ENCODE assay signal across 2 cellular contexts in genomic region chr3:116896116-116896515, GRCh38.
TF ChIP-seq lines count a peak whose summit lies in the region.

No MANE protein-coding gene starts in this region.

TF ChIP-seq in SK-N-SH treated with all-trans-retinoic acid at 6 μM for 48 hours, 23 proteins besides CTCF, POLR2A, EP300 and RAD21 (continued from another document):
- TF ChIP-seq CSDC2 (CRISPR knock-in tag; IDR thresholded peaks at IDR 0.05) (no peak), RARB (CRISPR knock-in tag; IDR thresholded peaks at IDR 0.05) (no peak), ZFP30 (CRISPR knock-in tag; IDR thresholded peaks at IDR 0.05) (no peak)
- TF ChIP-seq, protein P1, sequence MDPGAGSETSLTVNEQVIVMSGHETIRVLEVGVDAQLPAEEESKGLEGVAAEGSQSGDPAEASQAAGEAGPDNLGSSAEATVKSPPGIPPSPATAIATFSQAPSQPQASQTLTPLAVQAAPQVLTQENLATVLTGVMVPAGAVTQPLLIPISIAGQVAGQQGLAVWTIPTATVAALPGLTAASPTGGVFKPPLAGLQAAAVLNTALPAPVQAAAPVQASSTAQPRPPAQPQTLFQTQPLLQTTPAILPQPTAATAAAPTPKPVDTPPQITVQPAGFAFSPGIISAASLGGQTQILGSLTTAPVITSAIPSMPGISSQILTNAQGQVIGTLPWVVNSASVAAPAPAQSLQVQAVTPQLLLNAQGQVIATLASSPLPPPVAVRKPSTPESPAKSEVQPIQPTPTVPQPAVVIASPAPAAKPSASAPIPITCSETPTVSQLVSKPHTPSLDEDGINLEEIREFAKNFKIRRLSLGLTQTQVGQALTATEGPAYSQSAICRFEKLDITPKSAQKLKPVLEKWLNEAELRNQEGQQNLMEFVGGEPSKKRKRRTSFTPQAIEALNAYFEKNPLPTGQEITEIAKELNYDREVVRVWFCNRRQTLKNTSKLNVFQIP (CRISPR knock-in tag; IDR thresholded peaks at IDR 0.05; ENCODE audit: borderline replicate concordance, low read depth) = no peak

TF ChIP-seq in WTC11, 78 proteins besides CTCF, POLR2A, EP300 and RAD21:
- TF ChIP-seq, protein P2, sequence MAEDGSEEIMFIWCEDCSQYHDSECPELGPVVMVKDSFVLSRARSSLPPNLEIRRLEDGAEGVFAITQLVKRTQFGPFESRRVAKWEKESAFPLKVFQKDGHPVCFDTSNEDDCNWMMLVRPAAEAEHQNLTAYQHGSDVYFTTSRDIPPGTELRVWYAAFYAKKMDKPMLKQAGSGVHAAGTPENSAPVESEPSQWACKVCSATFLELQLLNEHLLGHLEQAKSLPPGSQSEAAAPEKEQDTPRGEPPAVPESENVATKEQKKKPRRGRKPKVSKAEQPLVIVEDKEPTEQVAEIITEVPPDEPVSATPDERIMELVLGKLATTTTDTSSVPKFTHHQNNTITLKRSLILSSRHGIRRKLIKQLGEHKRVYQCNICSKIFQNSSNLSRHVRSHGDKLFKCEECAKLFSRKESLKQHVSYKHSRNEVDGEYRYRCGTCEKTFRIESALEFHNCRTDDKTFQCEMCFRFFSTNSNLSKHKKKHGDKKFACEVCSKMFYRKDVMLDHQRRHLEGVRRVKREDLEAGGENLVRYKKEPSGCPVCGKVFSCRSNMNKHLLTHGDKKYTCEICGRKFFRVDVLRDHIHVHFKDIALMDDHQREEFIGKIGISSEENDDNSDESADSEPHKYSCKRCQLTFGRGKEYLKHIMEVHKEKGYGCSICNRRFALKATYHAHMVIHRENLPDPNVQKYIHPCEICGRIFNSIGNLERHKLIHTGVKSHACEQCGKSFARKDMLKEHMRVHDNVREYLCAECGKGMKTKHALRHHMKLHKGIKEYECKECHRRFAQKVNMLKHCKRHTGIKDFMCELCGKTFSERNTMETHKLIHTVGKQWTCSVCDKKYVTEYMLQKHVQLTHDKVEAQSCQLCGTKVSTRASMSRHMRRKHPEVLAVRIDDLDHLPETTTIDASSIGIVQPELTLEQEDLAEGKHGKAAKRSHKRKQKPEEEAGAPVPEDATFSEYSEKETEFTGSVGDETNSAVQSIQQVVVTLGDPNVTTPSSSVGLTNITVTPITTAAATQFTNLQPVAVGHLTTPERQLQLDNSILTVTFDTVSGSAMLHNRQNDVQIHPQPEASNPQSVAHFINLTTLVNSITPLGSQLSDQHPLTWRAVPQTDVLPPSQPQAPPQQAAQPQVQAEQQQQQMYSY (CRISPR knock-in tag; IDR thresholded peaks at IDR 0.05) = no peak
- TF ChIP-seq, protein P3, sequence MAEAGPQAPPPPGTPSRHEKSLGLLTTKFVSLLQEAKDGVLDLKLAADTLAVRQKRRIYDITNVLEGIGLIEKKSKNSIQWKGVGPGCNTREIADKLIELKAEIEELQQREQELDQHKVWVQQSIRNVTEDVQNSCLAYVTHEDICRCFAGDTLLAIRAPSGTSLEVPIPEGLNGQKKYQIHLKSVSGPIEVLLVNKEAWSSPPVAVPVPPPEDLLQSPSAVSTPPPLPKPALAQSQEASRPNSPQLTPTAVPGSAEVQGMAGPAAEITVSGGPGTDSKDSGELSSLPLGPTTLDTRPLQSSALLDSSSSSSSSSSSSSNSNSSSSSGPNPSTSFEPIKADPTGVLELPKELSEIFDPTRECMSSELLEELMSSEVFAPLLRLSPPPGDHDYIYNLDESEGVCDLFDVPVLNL (CRISPR knock-in tag; IDR thresholded peaks at IDR 0.05; ENCODE audit: borderline replicate concordance, low read depth) = no peak
- TF ChIP-seq ERG (CRISPR knock-in tag; IDR thresholded peaks at IDR 0.05) = no peak
- no peak for TF ChIP-seq ZNF232 (CRISPR knock-in tag; IDR thresholded peaks at IDR 0.05)
- TF ChIP-seq FOXJ3 (CRISPR knock-in tag; IDR thresholded peaks at IDR 0.05; ENCODE audit: borderline replicate concordance) = no peak
- no peak for TF ChIP-seq EMX1 (CRISPR knock-in tag; IDR thresholded peaks at IDR 0.05)
- TF ChIP-seq, protein P4, sequence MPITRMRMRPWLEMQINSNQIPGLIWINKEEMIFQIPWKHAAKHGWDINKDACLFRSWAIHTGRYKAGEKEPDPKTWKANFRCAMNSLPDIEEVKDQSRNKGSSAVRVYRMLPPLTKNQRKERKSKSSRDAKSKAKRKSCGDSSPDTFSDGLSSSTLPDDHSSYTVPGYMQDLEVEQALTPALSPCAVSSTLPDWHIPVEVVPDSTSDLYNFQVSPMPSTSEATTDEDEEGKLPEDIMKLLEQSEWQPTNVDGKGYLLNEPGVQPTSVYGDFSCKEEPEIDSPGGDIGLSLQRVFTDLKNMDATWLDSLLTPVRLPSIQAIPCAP (CRISPR knock-in tag; IDR thresholded peaks at IDR 0.05) = no peak
- TF ChIP-seq SMAD3 (CRISPR knock-in tag; IDR thresholded peaks at IDR 0.05; ENCODE audit: borderline replicate concordance) = no peak
- no peak for TF ChIP-seq JAZF1 (CRISPR knock-in tag; IDR thresholded peaks at IDR 0.05)
- no peak for TF ChIP-seq TEAD4 (CRISPR knock-in tag; IDR thresholded peaks at IDR 0.05)
- TF ChIP-seq CDX4 (CRISPR knock-in tag; IDR thresholded peaks at IDR 0.05; ENCODE audit: borderline replicate concordance) = no peak
- no peak for TF ChIP-seq PRRX2 (CRISPR knock-in tag; IDR thresholded peaks at IDR 0.05)
- TF ChIP-seq ARID4B (CRISPR knock-in tag; IDR thresholded peaks at IDR 0.05; ENCODE audit: borderline replicate concordance) = no peak
- TF ChIP-seq, protein P5, sequence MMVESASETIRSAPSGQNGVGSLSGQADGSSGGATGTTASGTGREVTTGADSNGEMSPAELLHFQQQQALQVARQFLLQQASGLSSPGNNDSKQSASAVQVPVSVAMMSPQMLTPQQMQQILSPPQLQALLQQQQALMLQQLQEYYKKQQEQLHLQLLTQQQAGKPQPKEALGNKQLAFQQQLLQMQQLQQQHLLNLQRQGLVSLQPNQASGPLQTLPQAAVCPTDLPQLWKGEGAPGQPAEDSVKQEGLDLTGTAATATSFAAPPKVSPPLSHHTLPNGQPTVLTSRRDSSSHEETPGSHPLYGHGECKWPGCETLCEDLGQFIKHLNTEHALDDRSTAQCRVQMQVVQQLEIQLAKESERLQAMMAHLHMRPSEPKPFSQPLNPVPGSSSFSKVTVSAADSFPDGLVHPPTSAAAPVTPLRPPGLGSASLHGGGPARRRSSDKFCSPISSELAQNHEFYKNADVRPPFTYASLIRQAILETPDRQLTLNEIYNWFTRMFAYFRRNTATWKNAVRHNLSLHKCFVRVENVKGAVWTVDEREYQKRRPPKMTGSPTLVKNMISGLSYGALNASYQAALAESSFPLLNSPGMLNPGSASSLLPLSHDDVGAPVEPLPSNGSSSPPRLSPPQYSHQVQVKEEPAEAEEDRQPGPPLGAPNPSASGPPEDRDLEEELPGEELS (CRISPR knock-in tag; IDR thresholded peaks at IDR 0.05) = no peak
- no peak for TF ChIP-seq KAT7 (CRISPR knock-in tag; IDR thresholded peaks at IDR 0.05; ENCODE audit: borderline replicate concordance)
- no peak for TF ChIP-seq NFATC4 (CRISPR knock-in tag; IDR thresholded peaks at IDR 0.05)
- TF ChIP-seq, protein P6, sequence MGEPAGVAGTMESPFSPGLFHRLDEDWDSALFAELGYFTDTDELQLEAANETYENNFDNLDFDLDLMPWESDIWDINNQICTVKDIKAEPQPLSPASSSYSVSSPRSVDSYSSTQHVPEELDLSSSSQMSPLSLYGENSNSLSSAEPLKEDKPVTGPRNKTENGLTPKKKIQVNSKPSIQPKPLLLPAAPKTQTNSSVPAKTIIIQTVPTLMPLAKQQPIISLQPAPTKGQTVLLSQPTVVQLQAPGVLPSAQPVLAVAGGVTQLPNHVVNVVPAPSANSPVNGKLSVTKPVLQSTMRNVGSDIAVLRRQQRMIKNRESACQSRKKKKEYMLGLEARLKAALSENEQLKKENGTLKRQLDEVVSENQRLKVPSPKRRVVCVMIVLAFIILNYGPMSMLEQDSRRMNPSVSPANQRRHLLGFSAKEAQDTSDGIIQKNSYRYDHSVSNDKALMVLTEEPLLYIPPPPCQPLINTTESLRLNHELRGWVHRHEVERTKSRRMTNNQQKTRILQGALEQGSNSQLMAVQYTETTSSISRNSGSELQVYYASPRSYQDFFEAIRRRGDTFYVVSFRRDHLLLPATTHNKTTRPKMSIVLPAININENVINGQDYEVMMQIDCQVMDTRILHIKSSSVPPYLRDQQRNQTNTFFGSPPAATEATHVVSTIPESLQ (CRISPR knock-in tag; IDR thresholded peaks at IDR 0.05) = no peak
- TF ChIP-seq RORB (CRISPR knock-in tag; IDR thresholded peaks at IDR 0.05) = no peak
- TF ChIP-seq NR2C2 (CRISPR knock-in tag; IDR thresholded peaks at IDR 0.05) = no peak
- no peak for TF ChIP-seq HMGA2 (CRISPR knock-in tag; IDR thresholded peaks at IDR 0.05)
